13 cellular contexts compared by ENCODE assay signal in the genomic region with DNA sequence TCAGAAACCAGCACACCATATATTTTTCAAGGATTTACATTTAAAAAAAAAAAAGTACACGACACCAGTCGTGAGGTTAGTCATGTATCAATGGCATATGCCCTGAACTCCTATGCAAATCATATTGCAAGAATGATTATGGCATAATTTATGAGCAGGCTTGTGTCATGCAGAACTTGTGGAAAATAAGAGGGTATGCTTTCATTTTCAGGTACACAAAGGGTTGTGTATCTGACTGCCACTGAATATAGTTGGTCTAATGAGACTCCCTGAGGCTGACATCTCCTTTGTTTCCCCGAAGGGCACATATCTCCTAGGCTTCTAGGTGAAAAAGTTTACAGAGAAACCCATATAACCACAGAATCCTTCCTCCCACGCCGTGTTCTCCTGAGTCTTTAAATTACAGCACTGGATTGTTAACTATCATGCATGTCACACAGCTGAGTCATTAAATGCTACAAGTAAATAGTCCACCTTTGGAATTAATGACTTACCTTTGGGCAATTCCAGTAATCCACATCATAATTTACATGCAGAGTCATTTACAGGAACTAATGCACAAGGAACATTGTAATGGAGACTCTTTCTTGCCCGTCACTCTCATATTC.
DNase-seq lines count a peak whose midpoint lies in the region; ATAC-seq and TF ChIP-seq lines count a peak whose summit lies in the region.
"Had no signal": no experiment of that assay in that cellular context is flagged by ENCODE, and none has a peak within 500 bp of the region (broad histone marks: within the 10 kb centered on the region; RNA-seq: fewer than 3 reads in every experiment).

No MANE protein-coding gene starts in this region.

- no peaks in the 10 kb centered on the region for H3K9me2 ChIP-seq in HCT116 (ENCODE audit: insufficient read depth)

- H3K27me3 ChIP-seq in HCT116 (ENCODE audit: insufficient read depth, low read length) (no peaks in the 10 kb centered on the region), SJSA1 (replicated peaks) (no peaks in the 10 kb centered on the region)
- H3K27me3 ChIP-seq: right atrium auricular region had no signal

- in situ Hi-C loops in Caki2 (cut with HindIII; ENCODE audit: low pct_unique_long_range_greater_than_20kb, low sequenced_read_pairs): no loop called here

- no peak overlapping the region for H3K9ac ChIP-seq in HCT116 (ENCODE audit: low read length)

- POLR2A ChIA-PET in HCT116 (lab: Charles Lee): no interaction called here

- peak; percentile 64 for ATAC-seq in HCT116
- no peak for ATAC-seq in HG03439 (IDR thresholded peaks at IDR 0.05; ENCODE audit: unreplicated experiment)
- no peak for ATAC-seq in HG03521 (IDR thresholded peaks at IDR 0.05; ENCODE audit: unreplicated experiment)
- ATAC-seq: activated CD8-positive, alpha-beta T cell treated with anti-CD3 and anti-CD28 coated beads, Interleukin-2, amount 10 ng/mL, durations not matched to agents 7 days and 5 days had no signal

- H3K79me2 ChIP-seq in HCT116 (ENCODE audit: insufficient read depth, low read length): no peaks in the 10 kb centered on the region

- peaks cover 0 to 18% of the 10 kb centered on the region in 2 experiments; a peak in 2 of 4 replicates for H3K4me1 ChIP-seq in HCT116 (ENCODE audit: control insufficient read depth in 1 of 2, insufficient read depth in 2 of 2, low read length in 2 of 2)
- H3K4me1 ChIP-seq in SJSA1 (replicated peaks): peaks cover 35% of the 10 kb centered on the region
- H3K4me1 ChIP-seq: right atrium auricular region had no signal

- H4K20me1 ChIP-seq in HCT116 (ENCODE audit: insufficient read depth): no peaks in the 10 kb centered on the region

- H2AFZ ChIP-seq in HCT116 (ENCODE audit: low read depth, low read length, poor library complexity, severe bottlenecking): no peak overlapping the region

- no peak overlapping the region for H3K27ac ChIP-seq in HCT116 (ENCODE audit: low read depth, low read length)
- peak overlapping the region; percentile 37 for H3K27ac ChIP-seq in SJSA1
- H3K27ac ChIP-seq: right atrium auricular region had no signal

- no peaks in the 10 kb centered on the region for H3K36me3 ChIP-seq in HCT116 (ENCODE audit: control insufficient read depth in 1 of 2, insufficient read depth in 2 of 2, low read length in 2 of 2)
- H3K36me3 ChIP-seq in SJSA1: no peaks in the 10 kb centered on the region
- H3K36me3 ChIP-seq: right atrium auricular region had no signal

- TF ChIP-seq RAD21 in HCT116 (IDR thresholded peaks at IDR 0.05; ENCODE audit: low read depth): no peak

- RAD21 ChIA-PET in HCT116 (lab: Charles Lee; ENCODE audit: low non-redundant PET in 1 of 2, low total read pairs in 2 of 2, uncharacterized antibody in 2 of 2, unreplicated experiment in 2 of 2): no interaction called here

- no peak for TF ChIP-seq CTCF in HCT116 (IDR thresholded peaks at IDR 0.05 in 2 of 3, conservative IDR thresholded peaks at IDR 0.05 in 1 of 3; ENCODE audit: borderline replicate concordance in 1 of 3, insufficient read depth in 1 of 3, low read depth in 2 of 3, low read length in 2 of 3)

- DNase-seq in Caki2 (ENCODE audit: low read depth) (peak; percentile 34), HCT116 (ENCODE audit: low read depth, low spot score) (peak; percentile 18), SJSA1 (ENCODE audit: low read depth in 1 of 2, low spot score in 2 of 2) (peak; percentile 40 to 53), kidney glomerular epithelial cell (lab: John Stamatoyannopoulos, UW) (peak; percentile 79), NCI-H1105 treated with DMSO at 0.1 percent for 48 hours (lab: John Stamatoyannopoulos, UW) (no peak), GDM1 (lab: John Stamatoyannopoulos, UW) (no peak)
- DNase-seq: activated CD8-positive, alpha-beta T cell treated with anti-CD3 and anti-CD28 coated beads, Interleukin-2, amount 10 ng/mL, durations not matched to agents 7 days and 5 days; CD4-positive, CD25-positive, alpha-beta regulatory T cell; naive B cell; NCI-H2081 treated with DMSO at 0.1 percent for 48 hours had no signal

- intact Hi-C loops in HCT116 (cut with micrococcal nuclease): no loop called here

- peak overlapping the region in 1 of 2 experiments; percentile 9; a peak in 1 of 4 replicates for H3K4me3 ChIP-seq in HCT116 (replicated peaks in 1 of 2; ENCODE audit: low read depth in 1 of 2, low read length in 2 of 2)
- no peak overlapping the region for H3K4me3 ChIP-seq in SJSA1
- H3K4me3 ChIP-seq: right atrium auricular region had no signal

- CTCF ChIA-PET in HCT116 (lab: Charles Lee): no interaction called here

- BruUV-seq in HCT116 (replicated peaks; lab: Mats Ljungman, UMichigan): no TSS peak

- no peak for TF ChIP-seq POLR2A in HCT116 (IDR thresholded peaks at IDR 0.05; ENCODE audit: borderline replicate concordance, extremely low read depth, insufficient read depth, insufficient read length)

- peak overlapping the region; percentile 41 for H3K4me2 ChIP-seq in HCT116 (ENCODE audit: low read length)

- no peaks in the 10 kb centered on the region for H3K9me3 ChIP-seq in HCT116 (ENCODE audit: control insufficient read depth in 1 of 2, insufficient read depth in 1 of 2, low read depth in 1 of 2, low read length in 2 of 2)
- H3K9me3 ChIP-seq in SJSA1 (replicated peaks): no peaks in the 10 kb centered on the region
- H3K9me3 ChIP-seq: right atrium auricular region had no signal

TF ChIP-seq in HCT116, 20 proteins besides CTCF, POLR2A, EP300 and RAD21 (continues in another document):
- TF ChIP-seq, protein P1, sequence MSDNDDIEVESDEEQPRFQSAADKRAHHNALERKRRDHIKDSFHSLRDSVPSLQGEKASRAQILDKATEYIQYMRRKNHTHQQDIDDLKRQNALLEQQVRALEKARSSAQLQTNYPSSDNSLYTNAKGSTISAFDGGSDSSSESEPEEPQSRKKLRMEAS (IDR thresholded peaks at IDR 0.05): no peak
- no peak for TF ChIP-seq YY1 (IDR thresholded peaks at IDR 0.05; ENCODE audit: extremely low read depth, insufficient replicate concordance, low read depth, low read length)
- TF ChIP-seq, protein P2, sequence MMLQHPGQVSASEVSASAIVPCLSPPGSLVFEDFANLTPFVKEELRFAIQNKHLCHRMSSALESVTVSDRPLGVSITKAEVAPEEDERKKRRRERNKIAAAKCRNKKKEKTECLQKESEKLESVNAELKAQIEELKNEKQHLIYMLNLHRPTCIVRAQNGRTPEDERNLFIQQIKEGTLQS (IDR thresholded peaks at IDR 0.05): no peak
- TF ChIP-seq ZFX (IDR thresholded peaks at IDR 0.05): no peak
- no peak for TF ChIP-seq CBX3 (IDR thresholded peaks at IDR 0.05; ENCODE audit: low read depth)
- TF ChIP-seq EZH2 (IDR thresholded peaks at IDR 0.05): no peak
- TF ChIP-seq, protein P3, sequence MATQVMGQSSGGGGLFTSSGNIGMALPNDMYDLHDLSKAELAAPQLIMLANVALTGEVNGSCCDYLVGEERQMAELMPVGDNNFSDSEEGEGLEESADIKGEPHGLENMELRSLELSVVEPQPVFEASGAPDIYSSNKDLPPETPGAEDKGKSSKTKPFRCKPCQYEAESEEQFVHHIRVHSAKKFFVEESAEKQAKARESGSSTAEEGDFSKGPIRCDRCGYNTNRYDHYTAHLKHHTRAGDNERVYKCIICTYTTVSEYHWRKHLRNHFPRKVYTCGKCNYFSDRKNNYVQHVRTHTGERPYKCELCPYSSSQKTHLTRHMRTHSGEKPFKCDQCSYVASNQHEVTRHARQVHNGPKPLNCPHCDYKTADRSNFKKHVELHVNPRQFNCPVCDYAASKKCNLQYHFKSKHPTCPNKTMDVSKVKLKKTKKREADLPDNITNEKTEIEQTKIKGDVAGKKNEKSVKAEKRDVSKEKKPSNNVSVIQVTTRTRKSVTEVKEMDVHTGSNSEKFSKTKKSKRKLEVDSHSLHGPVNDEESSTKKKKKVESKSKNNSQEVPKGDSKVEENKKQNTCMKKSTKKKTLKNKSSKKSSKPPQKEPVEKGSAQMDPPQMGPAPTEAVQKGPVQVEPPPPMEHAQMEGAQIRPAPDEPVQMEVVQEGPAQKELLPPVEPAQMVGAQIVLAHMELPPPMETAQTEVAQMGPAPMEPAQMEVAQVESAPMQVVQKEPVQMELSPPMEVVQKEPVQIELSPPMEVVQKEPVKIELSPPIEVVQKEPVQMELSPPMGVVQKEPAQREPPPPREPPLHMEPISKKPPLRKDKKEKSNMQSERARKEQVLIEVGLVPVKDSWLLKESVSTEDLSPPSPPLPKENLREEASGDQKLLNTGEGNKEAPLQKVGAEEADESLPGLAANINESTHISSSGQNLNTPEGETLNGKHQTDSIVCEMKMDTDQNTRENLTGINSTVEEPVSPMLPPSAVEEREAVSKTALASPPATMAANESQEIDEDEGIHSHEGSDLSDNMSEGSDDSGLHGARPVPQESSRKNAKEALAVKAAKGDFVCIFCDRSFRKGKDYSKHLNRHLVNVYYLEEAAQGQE (IDR thresholded peaks at IDR 0.05; ENCODE audit: low read depth): no peak
- TF ChIP-seq ZNF274 (IDR thresholded peaks at IDR 0.05; ENCODE audit: low read depth, low read length): no peak
- TF ChIP-seq SP1 (IDR thresholded peaks at IDR 0.05; ENCODE audit: low read depth): no peak
- TF ChIP-seq EGR1 (IDR thresholded peaks at IDR 0.05; ENCODE audit: low read depth): 0 out of 2 replicates have a peak, but pooled peaks have one; percentile 34
- TF ChIP-seq, protein P4, sequence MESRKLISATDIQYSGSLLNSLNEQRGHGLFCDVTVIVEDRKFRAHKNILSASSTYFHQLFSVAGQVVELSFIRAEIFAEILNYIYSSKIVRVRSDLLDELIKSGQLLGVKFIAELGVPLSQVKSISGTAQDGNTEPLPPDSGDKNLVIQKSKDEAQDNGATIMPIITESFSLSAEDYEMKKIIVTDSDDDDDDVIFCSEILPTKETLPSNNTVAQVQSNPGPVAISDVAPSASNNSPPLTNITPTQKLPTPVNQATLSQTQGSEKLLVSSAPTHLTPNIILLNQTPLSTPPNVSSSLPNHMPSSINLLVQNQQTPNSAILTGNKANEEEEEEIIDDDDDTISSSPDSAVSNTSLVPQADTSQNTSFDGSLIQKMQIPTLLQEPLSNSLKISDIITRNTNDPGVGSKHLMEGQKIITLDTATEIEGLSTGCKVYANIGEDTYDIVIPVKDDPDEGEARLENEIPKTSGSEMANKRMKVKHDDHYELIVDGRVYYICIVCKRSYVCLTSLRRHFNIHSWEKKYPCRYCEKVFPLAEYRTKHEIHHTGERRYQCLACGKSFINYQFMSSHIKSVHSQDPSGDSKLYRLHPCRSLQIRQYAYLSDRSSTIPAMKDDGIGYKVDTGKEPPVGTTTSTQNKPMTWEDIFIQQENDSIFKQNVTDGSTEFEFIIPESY (IDR thresholded peaks at IDR 0.05; ENCODE audit: extremely low read depth, insufficient replicate concordance, low read length): no peak
- no peak for TF ChIP-seq ELF1 (IDR thresholded peaks at IDR 0.05; ENCODE audit: borderline replicate concordance, low read depth)
- no peak for TF ChIP-seq CEBPB (IDR thresholded peaks at IDR 0.05; ENCODE audit: low read depth)
- TF ChIP-seq EZH2phosphoT487 (IDR thresholded peaks at IDR 0.05; ENCODE audit: borderline replicate concordance): no peak
- peak; percentile 21; the same call in 1 of the 2 replicates for TF ChIP-seq FOSL1 (IDR thresholded peaks at IDR 0.05; ENCODE audit: low read depth)
- no peak for TF ChIP-seq SIN3A (IDR thresholded peaks at IDR 0.05; ENCODE audit: low read depth)
- TF ChIP-seq SRF (IDR thresholded peaks at IDR 0.05; ENCODE audit: low read depth): no peak

Comparison
In these comparisons a context has a peak if more than half of its experiments do, and no peak if none do; other contexts are left out.
1. DNase-seq: peak in Caki2 (single experiment), HCT116 (single experiment), SJSA1 (2 of 2) and kidney glomerular epithelial cell (single experiment); none in NCI-H1105 treated with DMSO at 0.1 percent for 48 hours (single experiment) and GDM1 (single experiment).